In the genomic region with DNA sequence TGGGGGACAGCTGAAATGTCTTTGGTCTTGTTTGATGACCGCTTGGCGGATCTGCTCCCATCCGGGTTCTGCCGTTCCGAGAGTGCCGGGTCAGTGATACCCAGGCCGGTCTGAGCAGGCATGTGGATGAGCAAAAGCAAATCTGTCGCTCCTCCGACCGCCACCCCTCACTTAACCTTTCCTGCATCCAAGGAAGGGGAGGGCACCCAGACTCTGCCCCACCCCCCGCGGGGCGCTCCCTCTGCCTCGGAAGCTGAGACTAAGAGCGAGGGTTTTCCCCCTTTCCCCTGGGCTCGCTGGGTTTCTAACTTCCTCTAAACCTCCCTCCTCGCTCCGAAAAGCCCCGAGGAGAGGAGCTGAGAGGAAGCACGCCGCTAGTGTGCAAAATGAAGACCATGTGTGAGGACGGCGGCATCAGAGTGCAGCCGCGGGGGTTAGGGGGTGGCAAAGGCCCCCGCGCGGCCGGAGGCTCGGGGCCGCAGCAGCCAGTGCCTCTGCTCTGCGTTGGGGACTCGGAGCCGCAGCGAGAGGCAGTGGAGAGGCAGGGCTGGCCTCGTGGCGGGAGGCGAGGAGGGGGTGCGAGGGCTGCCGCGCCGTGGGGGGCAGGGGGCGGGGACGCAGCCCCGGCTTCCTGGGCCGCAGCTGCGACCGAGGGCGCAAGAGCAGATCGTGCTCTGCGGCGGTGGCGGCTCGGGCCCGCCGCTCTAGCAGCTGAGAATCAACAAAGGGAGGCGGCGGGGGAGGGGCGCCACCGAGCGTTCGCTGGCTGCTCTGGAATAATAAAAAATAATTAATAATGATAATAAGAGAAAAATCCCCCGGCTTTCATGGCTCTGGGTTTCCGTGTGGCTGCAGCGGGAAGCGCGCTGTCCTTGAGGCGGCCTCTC, we compare ENCODE assay signal across 8 cellular contexts. TPM values are rescaled to one million over a fixed set of nuclear protein-coding genes. Genes with fewer than 3 reads are reported as not detected.
A peak's percentile ranks its signal among the peaks of the same experiment; 100 is the strongest.
DNase-seq lines count a peak whose midpoint lies in the region; ATAC-seq and TF ChIP-seq lines count a peak whose summit lies in the region.

No MANE protein-coding gene starts in this region.

- H3K9me3 ChIP-seq in esophagus muscularis mucosa (no peaks in the 10 kb centered on the region), uterus (no peaks in the 10 kb centered on the region)

- POLR2A ChIA-PET in activated CD8-positive, alpha-beta T cell treated with anti-CD3 and anti-CD28 coated beads for 36 hours (lab: Charles Lee): interaction anchor here (0.9 to 2.2 kb wide), 16 partner anchors 10 to 382 kb away, joined by 3 to 11 read pairs (median 4); a partner anchor contains a TSS
- POLR2A ChIA-PET in naive thymus-derived CD8-positive, alpha-beta T cell (lab: Charles Lee): interaction anchor here (0.7 to 11.2 kb wide), 16 partner anchors 9 to 178 kb away, joined by 3 to 208 read pairs (median 4); a partner anchor contains a TSS

- peak overlapping the region; percentile 53 to 62 (median 55) for H3K4me3 ChIP-seq in esophagus muscularis mucosa
- H3K4me3 ChIP-seq in uterus: peak overlapping the region; percentile 3 to 45

- H3K36me3 ChIP-seq in esophagus muscularis mucosa (no peaks in the 10 kb centered on the region), uterus (no peaks in the 10 kb centered on the region)

- no peaks in the 10 kb centered on the region for H3K27me3 Mint-ChIP-seq in activated CD8-positive, alpha-beta T cell treated with anti-CD3 and anti-CD28 coated beads for 36 hours
- no peaks in the 10 kb centered on the region for H3K27me3 Mint-ChIP-seq in naive thymus-derived CD8-positive, alpha-beta T cell

- TF ChIP-seq CTCF in activated CD8-positive, alpha-beta T cell treated with anti-CD3 and anti-CD28 coated beads for 36 hours (IDR thresholded peaks at IDR 0.05): no peak
- TF ChIP-seq CTCF in esophagus muscularis mucosa (IDR thresholded peaks at IDR 0.05) (peak in 2 of 3 experiments; percentile 11 to 20), uterus (IDR thresholded peaks at IDR 0.05) (peak in 1 of 4 experiments; percentile 37)

- no peak for TF ChIP-seq EP300 in esophagus muscularis mucosa (IDR thresholded peaks at IDR 0.05)

- no peak for TF ChIP-seq POLR2A in esophagus muscularis mucosa (IDR thresholded peaks at IDR 0.05; ENCODE audit: low read depth)
- TF ChIP-seq POLR2A in uterus (IDR thresholded peaks at IDR 0.05): no peak

- WGBS in esophagus muscularis mucosa: under 1% methylated on average over 22 of the region's 68 CpGs

- peak; percentile 80 for ATAC-seq in activated CD8-positive, alpha-beta T cell treated with anti-CD3 and anti-CD28 coated beads for 36 hours
- peak; percentile 56 to 69 for ATAC-seq in naive thymus-derived CD8-positive, alpha-beta T cell
- no peak for ATAC-seq in HG02938 (IDR thresholded peaks at IDR 0.05; ENCODE audit: unreplicated experiment)

- peak overlapping the region; percentile 81 for H3K27ac Mint-ChIP-seq in activated CD8-positive, alpha-beta T cell treated with anti-CD3 and anti-CD28 coated beads for 36 hours
- H3K27ac Mint-ChIP-seq in naive thymus-derived CD8-positive, alpha-beta T cell: peak overlapping the region in 6 of 10 donors; percentile 44 to 89 (median 63)

- DNase-seq in GF-D8 (lab: John Stamatoyannopoulos, UW): peak; percentile 54
- peak; percentile 23 for DNase-seq in H4 (ENCODE audit: low spot score)
- peak; percentile 74 for DNase-seq in NCI-H2107 treated with DMSO at 0.1 percent for 48 hours (lab: John Stamatoyannopoulos, UW; ENCODE audit: unreplicated experiment)
- peak; percentile 89 for DNase-seq in activated CD8-positive, alpha-beta T cell treated with anti-CD3 and anti-CD28 coated beads for 36 hours
- no peak for DNase-seq in esophagus muscularis mucosa (ENCODE audit: extremely low spot score)
- DNase-seq in naive thymus-derived CD8-positive, alpha-beta T cell: peak in 7 of 10 donors; percentile 53 to 75 (median 56)
- peak in 1 of 2 donors; percentile 58 for DNase-seq in uterus

- H3K4me3 Mint-ChIP-seq in activated CD8-positive, alpha-beta T cell treated with anti-CD3 and anti-CD28 coated beads for 36 hours: peak overlapping the region; percentile 76
- peak overlapping the region; percentile 76 to 91 (median 83) for H3K4me3 Mint-ChIP-seq in naive thymus-derived CD8-positive, alpha-beta T cell

- H3K27ac ChIP-seq in esophagus muscularis mucosa (replicated peaks in 1 of 4): peak overlapping the region; percentile 71 to 81 (median 76)
- H3K27ac ChIP-seq in uterus: peak overlapping the region; percentile 43 to 80

- H3K36me3 Mint-ChIP-seq in activated CD8-positive, alpha-beta T cell treated with anti-CD3 and anti-CD28 coated beads for 36 hours (ENCODE audit: low read depth): no peaks in the 10 kb centered on the region
- no peaks in the 10 kb centered on the region for H3K36me3 Mint-ChIP-seq in naive thymus-derived CD8-positive, alpha-beta T cell

- H3K27me3 ChIP-seq in esophagus muscularis mucosa: peaks cover 0 to 21% (median 0%) of the 10 kb centered on the region in 4 donors
- H3K27me3 ChIP-seq in uterus: peaks cover 0 to 3% of the 10 kb centered on the region in 2 donors

- CTCF ChIA-PET in activated CD8-positive, alpha-beta T cell treated with anti-CD3 and anti-CD28 coated beads for 36 hours (lab: Charles Lee): interaction anchor here (0.6 to 2.0 kb wide), 4 partner anchors 15 to 92 kb away, joined by 3 to 6 read pairs (median 4); a partner anchor contains a TSS

- H3K4me1 Mint-ChIP-seq in activated CD8-positive, alpha-beta T cell treated with anti-CD3 and anti-CD28 coated beads for 36 hours (ENCODE audit: low read depth): peaks cover 17% of the 10 kb centered on the region
- H3K4me1 Mint-ChIP-seq in naive thymus-derived CD8-positive, alpha-beta T cell: peaks cover 4 to 33% (median 9%) of the 10 kb centered on the region in 4 donors

- no peaks in the 10 kb centered on the region for H3K9me3 Mint-ChIP-seq in activated CD8-positive, alpha-beta T cell treated with anti-CD3 and anti-CD28 coated beads for 36 hours
- no peaks in the 10 kb centered on the region for H3K9me3 Mint-ChIP-seq in naive thymus-derived CD8-positive, alpha-beta T cell

- intact Hi-C loops in activated CD8-positive, alpha-beta T cell treated with anti-CD3 and anti-CD28 coated beads for 36 hours (cut with micrococcal nuclease): loop anchor here (5.0 kb wide), 2 partner anchors 56 to 336 kb away; a partner anchor contains a TSS
- intact Hi-C loops in esophagus muscularis mucosa (cut with DNase I) (loop anchor here (5.0 to 10.0 kb wide), 2 partner anchors 46 to 339 kb away; no protein-coding TSS in a partner anchor), uterus (cut with DNase I; ENCODE audit: low total_unique reads) (loop anchor here (5.0 kb wide), 1 partner anchor 46 kb away; no protein-coding TSS in a partner anchor)

- peaks cover 27 to 66% (median 48%) of the 10 kb centered on the region in 4 donors for H3K4me1 ChIP-seq in esophagus muscularis mucosa
- no peaks in the 10 kb centered on the region for H3K4me1 ChIP-seq in uterus

RNA-seq across cellular contexts. Expression of a gene that starts 55.8 kb away (rescaled TPM):
- 22.8 and 23.8 TPM in 2 replicates for total RNA-seq in H4 (2014; rRNA removed; shearing (Covaris generic))
- total RNA-seq in activated CD8-positive, alpha-beta T cell treated with anti-CD3 and anti-CD28 coated beads for 36 hours: 10 to 100 TPM; 38.3 to 39.6 TPM
- total RNA-seq in esophagus muscularis mucosa (10 to 100 TPM; 19.9 to 32.5 (median 26.0) TPM), uterus (10 to 100 TPM in 3 of 4 donors, 1 to 10 TPM in 1; 10.0 to 42.4 (median 26.4) TPM)
- total RNA-seq in naive thymus-derived CD8-positive, alpha-beta T cell: 10 to 100 TPM; 31.6 to 35.9 TPM
- 1 to 10 TPM; 2.5 to 7.7 (median 6.6) TPM for polyA plus RNA-seq in naive thymus-derived CD8-positive, alpha-beta T cell
